Comparison of ENCODE assay signal across 17 cellular contexts in the genomic region with DNA sequence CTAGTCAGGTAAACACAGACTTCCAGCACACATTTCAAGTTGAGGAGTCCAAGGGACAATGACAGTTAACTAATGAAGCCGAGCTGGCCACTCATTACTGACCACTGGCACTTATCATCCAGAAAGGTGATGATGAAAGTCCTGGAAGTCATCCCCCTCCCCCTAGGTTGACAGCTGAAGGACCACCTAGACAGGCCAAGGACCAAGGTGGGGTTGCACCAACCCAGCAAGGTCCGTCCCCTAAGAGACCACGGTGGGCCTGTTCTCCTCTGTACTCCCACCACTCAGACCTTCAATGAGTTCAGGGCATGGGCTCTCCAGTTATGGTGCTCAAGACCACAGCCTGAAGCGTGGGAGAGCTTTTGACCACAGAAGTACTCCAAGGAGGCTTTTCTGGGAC. TPM values are rescaled to one million over a fixed set of nuclear protein-coding genes. Genes with fewer than 3 reads are reported as not detected.
DNase-seq lines count a peak whose midpoint lies in the region; ATAC-seq, FAIRE-seq and TF ChIP-seq lines count a peak whose summit lies in the region.
"Had no signal": no experiment of that assay in that cellular context is flagged by ENCODE, and none has a peak within 500 bp of the region (broad histone marks: within the 10 kb centered on the region; RNA-seq: fewer than 3 reads in every experiment).

No MANE protein-coding gene starts in this region.

- H3K27me3 ChIP-seq in fibroblast of lung (ENCODE audit: control insufficient read depth, insufficient read depth, low read length), result no peaks in the 10 kb centered on the region
- H3K27me3 ChIP-seq in osteoblast (ENCODE audit: insufficient read depth, low read length), result no peaks in the 10 kb centered on the region
- no peaks in the 10 kb centered on the region for H3K27me3 ChIP-seq in thyroid gland
- H3K27me3 ChIP-seq in naive thymus-derived CD4-positive, alpha-beta T cell (ENCODE audit: control insufficient read depth in 2 of 2, insufficient read depth in 2 of 2, low read length in 2 of 2), result no peaks in the 10 kb centered on the region
- H3K27me3 ChIP-seq: neural progenitor cell had no signal

- no peaks in the 10 kb centered on the region for H3K9me3 ChIP-seq in fibroblast of lung (ENCODE audit: control insufficient read depth, insufficient read depth, low read depth, low read length)
- H3K9me3 ChIP-seq in osteoblast (ENCODE audit: low read depth, low read length), result no peaks in the 10 kb centered on the region
- H3K9me3 ChIP-seq in thyroid gland, result no peaks in the 10 kb centered on the region
- no peaks in the 10 kb centered on the region for H3K9me3 ChIP-seq in naive thymus-derived CD4-positive, alpha-beta T cell (ENCODE audit: control insufficient read depth in 2 of 3, low read length in 3 of 3)

- H3K4me3 ChIP-seq in fibroblast of lung (replicated peaks in 1 of 4; ENCODE audit: control extremely low read depth in 1 of 4, insufficient read depth in 1 of 4, low read depth in 3 of 4, low read length in 4 of 4) (no peak overlapping the region), osteoblast (ENCODE audit: insufficient read depth, low read length) (no peak overlapping the region), thyroid gland (replicated peaks in 1 of 3) (no peak overlapping the region)
- H3K4me3 ChIP-seq in naive thymus-derived CD4-positive, alpha-beta T cell (ENCODE audit: low read length), result no peak overlapping the region
- H3K4me3 ChIP-seq: neural progenitor cell had no signal

- H3K36me3 ChIP-seq in fibroblast of lung (ENCODE audit: control insufficient read depth, insufficient read depth, low read length) (peaks cover 20% of the 10 kb centered on the region), osteoblast (ENCODE audit: insufficient read depth, low read length) (peaks cover 75% of the 10 kb centered on the region), thyroid gland (peaks cover 13 to 25% of the 10 kb centered on the region in 2 donors)
- no peaks in the 10 kb centered on the region for H3K36me3 ChIP-seq in naive thymus-derived CD4-positive, alpha-beta T cell (ENCODE audit: control insufficient read depth in 2 of 3, insufficient read depth in 3 of 3, low read length in 3 of 3)
- H3K36me3 ChIP-seq: neural progenitor cell had no signal

- no peak for TF ChIP-seq CTCF in fibroblast of lung (conservative IDR thresholded peaks at IDR 0.05 in 1 of 2, IDR thresholded peaks at IDR 0.05 in 1 of 2; ENCODE audit: low read depth in 1 of 2, low read length in 2 of 2)
- TF ChIP-seq CTCF in osteoblast (IDR thresholded peaks at IDR 0.05; ENCODE audit: extremely low read depth, low read depth, low read length), result no peak
- TF ChIP-seq CTCF in thyroid gland (IDR thresholded peaks at IDR 0.05), result no peak

- H4K20me1 ChIP-seq in fibroblast of lung (ENCODE audit: control insufficient read depth, extremely low read depth, insufficient read depth, low read length) (no peaks in the 10 kb centered on the region), osteoblast (ENCODE audit: insufficient read depth, low read length) (no peaks in the 10 kb centered on the region)

- POLR2A ChIA-PET in naive thymus-derived CD4-positive, alpha-beta T cell (lab: Charles Lee), result no interaction called here

- CTCF ChIA-PET in naive thymus-derived CD4-positive, alpha-beta T cell (lab: Charles Lee), result no interaction called here

- H3K79me2 ChIP-seq in fibroblast of lung (ENCODE audit: control insufficient read depth, insufficient read depth, low read length), result peaks cover 5% of the 10 kb centered on the region
- peaks cover 35% of the 10 kb centered on the region for H3K79me2 ChIP-seq in osteoblast (ENCODE audit: insufficient read depth, low read length)

- intact Hi-C loops in thyroid gland (cut with DNase I), result no loop called here
- intact Hi-C loops in naive thymus-derived CD4-positive, alpha-beta T cell (cut with micrococcal nuclease), result no loop called here

- no peaks in the 10 kb centered on the region for H3K9me3 Mint-ChIP-seq in naive thymus-derived CD4-positive, alpha-beta T cell
- H3K9me3 Mint-ChIP-seq: neural progenitor cell; T-helper 1 cell treated with Interleukin-12 subunit alpha and Interleukin-12 subunit beta and Interleukin-4 antibody, amounts not matched to agents 30 μg/mL and 1 μg/mL, for 36 hours had no signal

- WGBS in thyroid gland, 2 donors, result 93 to 95% methylated on average over 4 of the region's 4 CpGs

- H3K4me2 ChIP-seq in fibroblast of lung (ENCODE audit: extremely low read depth, insufficient read depth, low read length) (no peak overlapping the region), osteoblast (ENCODE audit: insufficient read depth, low read length) (no peak overlapping the region)
- H3K4me2 ChIP-seq: neural progenitor cell had no signal

- H3K4me3 Mint-ChIP-seq in naive thymus-derived CD4-positive, alpha-beta T cell, result no peak overlapping the region
- H3K4me3 Mint-ChIP-seq: activated naive CD8-positive, alpha-beta T cell; neural progenitor cell; T-helper 1 cell treated with Interleukin-12 subunit alpha and Interleukin-12 subunit beta and Interleukin-4 antibody, amounts not matched to agents 30 μg/mL and 1 μg/mL, for 36 hours had no signal

- no peak overlapping the region for H3K27ac Mint-ChIP-seq in naive thymus-derived CD4-positive, alpha-beta T cell
- H3K27ac Mint-ChIP-seq: activated naive CD8-positive, alpha-beta T cell; T-helper 1 cell treated with Interleukin-12 subunit alpha and Interleukin-12 subunit beta and Interleukin-4 antibody, amounts not matched to agents 30 μg/mL and 1 μg/mL, for 36 hours had no signal

- no peak for FAIRE-seq in H54 (lab: Jason Lieb, UNC)

- no peak overlapping the region for H3K9ac ChIP-seq in fibroblast of lung (ENCODE audit: insufficient read depth, low read length)
- H3K9ac ChIP-seq: neural progenitor cell had no signal

- peaks cover 9% of the 10 kb centered on the region for H3K4me1 ChIP-seq in fibroblast of lung (ENCODE audit: control insufficient read depth, extremely low read depth, insufficient read depth, low read length)
- peaks cover 12% of the 10 kb centered on the region for H3K4me1 ChIP-seq in osteoblast (ENCODE audit: insufficient read depth, low read length)
- peaks cover 0 to 10% of the 10 kb centered on the region in 2 donors for H3K4me1 ChIP-seq in thyroid gland
- no peaks in the 10 kb centered on the region for H3K4me1 ChIP-seq in naive thymus-derived CD4-positive, alpha-beta T cell (ENCODE audit: control insufficient read depth in 2 of 2, insufficient read depth in 2 of 2, low read length in 2 of 2)
- H3K4me1 ChIP-seq: neural progenitor cell had no signal

- H2AFZ ChIP-seq in fibroblast of lung (ENCODE audit: low read length), result no peak overlapping the region
- no peak overlapping the region for H2AFZ ChIP-seq in osteoblast (ENCODE audit: low read length)
- H2AFZ ChIP-seq: neural progenitor cell had no signal

- peaks cover 0 to 4% (median 0%) of the 10 kb centered on the region in 5 donors for H3K36me3 Mint-ChIP-seq in naive thymus-derived CD4-positive, alpha-beta T cell
- H3K36me3 Mint-ChIP-seq: activated naive CD8-positive, alpha-beta T cell had no signal

- no peaks in the 10 kb centered on the region for H3K27me3 Mint-ChIP-seq in naive thymus-derived CD4-positive, alpha-beta T cell
- H3K27me3 Mint-ChIP-seq: activated naive CD8-positive, alpha-beta T cell had no signal

- DNase-seq in amniotic epithelial cell (ENCODE audit: low read depth), result peak; percentile 27
- DNase-seq in fibroblast of lung (ENCODE audit: low read depth in 2 of 2), result no peak
- no peak for DNase-seq in osteoblast (ENCODE audit: insufficient read length, low spot score, missing footprints)
- no peak for DNase-seq in thyroid gland
- DNase-seq in naive thymus-derived CD4-positive, alpha-beta T cell, result no peak
- DNase-seq in stimulated activated CD4-positive, alpha-beta T cell treated with anti-CD3 and anti-CD28 coated beads, Interleukin-12 subunit alpha, Interleukin-12 subunit beta, amount 100 ng/mL, for 4 hours, result no peak
- DNase-seq in H54 (ENCODE audit: insufficient read length, low spot score), result no peak
- DNase-seq: activated CD4-positive, alpha-beta T cell treated with anti-CD3 and anti-CD28 coated beads for 1 hour; DMS79 treated with DMSO at 0.1 percent for 48 hours; H7; Karpas-422; NCI-H146; NCI-H524 had no signal

- no peak for ATAC-seq in naive thymus-derived CD4-positive, alpha-beta T cell
- no peak for ATAC-seq in GM18511 (IDR thresholded peaks at IDR 0.05; ENCODE audit: unreplicated experiment)

- TF ChIP-seq POLR2A in thyroid gland (IDR thresholded peaks at IDR 0.05) (no peak), H54 (IDR thresholded peaks at IDR 0.05; ENCODE audit: low read depth, low read length) (no peak)

- peak overlapping the region; percentile 52 for H3K27ac ChIP-seq in fibroblast of lung (ENCODE audit: insufficient read depth, low read length)
- peak overlapping the region; percentile 92 for H3K27ac ChIP-seq in osteoblast (ENCODE audit: low read depth, low read length)
- peak overlapping the region; percentile 23 to 40 (median 24) for H3K27ac ChIP-seq in thyroid gland
- H3K27ac ChIP-seq in naive thymus-derived CD4-positive, alpha-beta T cell (ENCODE audit: low read depth, low read length), result no peak overlapping the region
- H3K27ac ChIP-seq: neural progenitor cell had no signal

- H3K4me1 Mint-ChIP-seq in naive thymus-derived CD4-positive, alpha-beta T cell, result no peaks in the 10 kb centered on the region

RNA-seq across cellular contexts. Expression of gene P4HA2, which starts 13.2 kb away (rescaled TPM):
- 376 and 553 TPM in 2 replicates for total RNA-seq in fibroblast of lung
- 184 and 187 TPM in 2 replicates for polyA plus RNA-seq in fibroblast of lung
- polyA plus RNA-seq in fibroblast of lung (2012), result 142 and 147 TPM in 2 replicates
- 260 and 282 TPM in 2 replicates for polyA minus RNA-seq in fibroblast of lung (ENCODE audit: low replicate concordance)
- total RNA-seq in osteoblast, result 155 and 186 TPM in 2 replicates
- 10 to 100 TPM; 21.3 to 32.0 (median 29.6) TPM for total RNA-seq in thyroid gland
- 10 to 100 TPM in 1 of 5 experiments, 1 to 10 TPM in 1, under 1 TPM in 2, not detected in 1; 0.30 to 23.9 (median 0.99) TPM for total RNA-seq in naive thymus-derived CD4-positive, alpha-beta T cell
- polyA plus RNA-seq in naive thymus-derived CD4-positive, alpha-beta T cell, result not detected

RNA-seq across cellular contexts. Expression of gene PDLIM4, which starts 43.0 kb away (rescaled TPM):
- total RNA-seq in fibroblast of lung, result 44.4 and 67.2 TPM in 2 replicates
- 10.7 and 41.5 TPM in 2 replicates for polyA plus RNA-seq in fibroblast of lung
- polyA plus RNA-seq in fibroblast of lung (2012), result 24.9 and 115 TPM in 2 replicates
- 19.9 and 35.9 TPM in 2 replicates for polyA minus RNA-seq in fibroblast of lung (ENCODE audit: low replicate concordance)
- 47.7 and 67.7 TPM in 2 replicates for total RNA-seq in osteoblast
- 10 to 100 TPM in 2 of 4 donors, 1 to 10 TPM in 2; 6.0 to 25.4 (median 13.3) TPM for total RNA-seq in thyroid gland
- total RNA-seq in naive thymus-derived CD4-positive, alpha-beta T cell, result under 1 TPM in 1 of 5 experiments, not detected in 4; 0.99 TPM
- polyA plus RNA-seq in naive thymus-derived CD4-positive, alpha-beta T cell, result not detected
